Comparison of ENCODE assay signal across 9 cellular contexts in genomic region chr7:9391984-9392383, GRCh38.
"Had no signal": no experiment of that assay in that cellular context is flagged by ENCODE, and none has a peak within 500 bp of the region (broad histone marks: within the 10 kb centered on the region; RNA-seq: fewer than 3 reads in every experiment).

No MANE protein-coding gene starts in this region.

- H3K4me1 ChIP-seq: HAP-1 had no signal

- H3K4me3 ChIP-seq: GM23248, HAP-1 had no signal

- H3K36me3 ChIP-seq: HAP-1 had no signal

- H3K27ac ChIP-seq: GM23248, HL-60, KMS-11 had no signal

- H3K4me2 ChIP-seq: KMS-11 had no signal

- H3K9ac ChIP-seq: GM23248, KMS-11 had no signal

- ATAC-seq: HCT116, HepG2 had no signal

- H3K9me3 ChIP-seq: HAP-1 had no signal

- FAIRE-seq: HepG2 had no signal

- DNase-seq: GM23248, GOT3, H7, KBM-7 had no signal
